ENCODE assay signal across 8 cellular contexts in the genomic region with DNA sequence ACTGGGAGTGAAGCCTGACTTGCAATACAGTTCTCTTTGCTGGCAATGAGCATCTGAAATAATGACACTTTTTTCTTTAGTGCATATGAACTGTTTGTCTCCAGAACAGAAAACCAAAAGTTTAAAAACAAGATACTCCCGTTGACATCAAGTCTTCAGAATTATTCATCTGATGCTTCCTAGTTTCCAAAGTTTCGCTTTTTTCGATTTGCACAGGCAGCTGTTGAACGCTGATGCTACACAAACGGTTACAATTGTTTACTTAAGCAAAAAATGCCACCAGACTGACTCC. TPM values are rescaled to one million over a fixed set of nuclear protein-coding genes. Genes with fewer than 3 reads are reported as not detected.
DNase-seq lines count a peak whose midpoint lies in the region; ATAC-seq, FAIRE-seq and TF ChIP-seq lines count a peak whose summit lies in the region.

No MANE protein-coding gene starts in this region.

- H3K36me3 Mint-ChIP-seq in chondrocyte (ENCODE audit: low read depth), result no peaks in the 10 kb centered on the region

- WGBS in HUES64, result 5% methylated on average over 5 of the region's 5 CpGs

- no peak for FAIRE-seq in GM12892 (lab: Jason Lieb, UNC)

- H3K27ac Mint-ChIP-seq in chondrocyte (ENCODE audit: unreplicated experiment), result peak overlapping the region; percentile 98

- H3K9me3 ChIP-seq in HUES64 (ENCODE audit: insufficient read depth, low read depth, low read length) (no peaks in the 10 kb centered on the region), mucosa of descending colon (no peaks in the 10 kb centered on the region)

- H3K9ac ChIP-seq in HUES64 (ENCODE audit: low read depth, low read length), result peak overlapping the region; percentile 81

- H3K27me3 ChIP-seq in HUES64 (ENCODE audit: insufficient read depth, low read length), result no peaks in the 10 kb centered on the region

- peaks cover 55% of the 10 kb centered on the region for H3K4me1 Mint-ChIP-seq in chondrocyte (ENCODE audit: low read depth)

- TF ChIP-seq POLR2A in GM12892 (IDR thresholded peaks at IDR 0.05; ENCODE audit: low read depth, low read length), result no peak

- H3K27ac ChIP-seq in 22Rv1 (peak overlapping the region; percentile 93), HUES64 (ENCODE audit: low read depth, low read length) (peak overlapping the region; percentile 69)

- H3K36me3 ChIP-seq in HUES64 (ENCODE audit: insufficient read depth, low read length) (peaks cover 14% of the 10 kb centered on the region), mucosa of descending colon (ENCODE audit: low read depth) (no peaks in the 10 kb centered on the region)

- H3K4me3 ChIP-seq in HUES64 (ENCODE audit: low read length) (peak overlapping the region; percentile 86), mucosa of descending colon (peak overlapping the region; percentile 75)

- peak overlapping the region; percentile 90 for H3K4me3 Mint-ChIP-seq in chondrocyte (ENCODE audit: unreplicated experiment)

- DNase-seq in chondrocyte (ENCODE audit: low spot score), result no peak
- no peak for DNase-seq in mucosa of descending colon
- DNase-seq in GM12892 (ENCODE audit: insufficient read length), result no peak
- DNase-seq in NCI-H446 treated with DMSO at 0.1 percent for 48 hours (lab: John Stamatoyannopoulos, UW), result no peak

- H3K4me1 ChIP-seq in HUES64 (ENCODE audit: insufficient read depth, low read length) (peaks cover 7% of the 10 kb centered on the region; the same call in 1 of the 2 replicates), mucosa of descending colon (ENCODE audit: low read depth) (peaks cover 12% of the 10 kb centered on the region)

- no peaks in the 10 kb centered on the region for H3K9me3 Mint-ChIP-seq in chondrocyte (ENCODE audit: low read depth)

- TF ChIP-seq CTCF in 22Rv1 (IDR thresholded peaks at IDR 0.05) (no peak), chondrocyte (IDR thresholded peaks at IDR 0.05) (no peak), mucosa of descending colon (IDR thresholded peaks at IDR 0.05) (no peak)

- H3K27me3 Mint-ChIP-seq in chondrocyte (ENCODE audit: low read depth), result no peaks in the 10 kb centered on the region

- intact Hi-C loops in mucosa of descending colon (cut with DNase I, micrococcal nuclease), result loop anchor here in 1 of 2 donors (10.0 kb wide), 1 partner anchor 148 kb away; no protein-coding TSS in a partner anchor

- ATAC-seq in mucosa of descending colon, result no peak
- ATAC-seq in GM18520 (IDR thresholded peaks at IDR 0.05; ENCODE audit: unreplicated experiment), result no peak
- no peak for ATAC-seq in HG03095 (IDR thresholded peaks at IDR 0.05; ENCODE audit: unreplicated experiment)

RNA-seq across cellular contexts. Expression of a gene that starts 0.6 kb away (rescaled TPM):
- polyA plus RNA-seq in HUES64 (2013, experiment 1 of 2), result 19.8 TPM
- 24.6 TPM for polyA plus RNA-seq in HUES64 (2013, experiment 2 of 2)
- 43.1 to 55.2 TPM (median 45.6 TPM) in 3 replicates for total RNA-seq in chondrocyte
- 10 to 100 TPM; 42.8 to 55.0 (median 45.2) TPM for total RNA-seq in mucosa of descending colon
- polyA plus RNA-seq in GM12892 (2012; ENCODE audit: missing spikeins), result 37.2 TPM

RNA-seq across cellular contexts. Expression of a gene that starts 29.1 kb away (rescaled TPM):
- 0.15 TPM for polyA plus RNA-seq in HUES64 (2013, experiment 1 of 2)
- 0.06 TPM for polyA plus RNA-seq in HUES64 (2013, experiment 2 of 2)
- total RNA-seq in chondrocyte, result 0.27 to 0.72 TPM (median 0.40 TPM) in 3 replicates
- total RNA-seq in mucosa of descending colon, result 100 to 1,000 TPM in 1 of 3 donors, 10 to 100 TPM in 2; 26.1 to 116 (median 45.4) TPM
- 109 TPM for polyA plus RNA-seq in GM12892 (2012; ENCODE audit: missing spikeins)

Comparison
In these comparisons a context has a peak if more than half of its experiments do, and no peak if none do; other contexts are left out.
1. RNA of a gene that starts 29.1 kb away (total RNA-seq): 26.1 to 116 TPM in mucosa of descending colon; 0.27 to 0.72 TPM in chondrocyte; every median in the first group is over 10 times any median in the second.